ENCODE assay signal across 1 cellular context in the genomic region with DNA sequence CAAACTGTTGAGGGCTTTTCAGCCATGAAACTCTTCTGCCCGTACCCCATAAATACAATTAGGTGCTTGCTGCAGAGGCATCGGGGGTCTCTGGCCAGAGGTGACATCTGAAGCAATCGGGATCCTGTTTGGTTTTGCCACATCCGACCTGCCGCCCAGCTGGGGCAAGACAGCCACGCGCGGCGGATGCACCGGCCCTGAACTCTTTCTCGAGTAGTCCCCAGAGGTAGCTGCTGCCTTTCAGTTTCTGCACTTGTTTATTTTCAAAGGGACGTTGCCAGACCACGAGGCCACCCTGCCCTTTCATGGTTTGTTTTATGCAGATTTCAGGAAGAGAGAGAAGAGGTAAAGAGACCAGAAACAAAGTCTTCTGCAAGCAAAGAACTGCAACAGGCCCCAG.
TF ChIP-seq lines count a peak whose summit lies in the region.

No MANE protein-coding gene starts in this region.

TF ChIP-seq in WTC11, 78 proteins besides CTCF, POLR2A, EP300 and RAD21 (continued from another document):
- TF ChIP-seq, protein P1, sequence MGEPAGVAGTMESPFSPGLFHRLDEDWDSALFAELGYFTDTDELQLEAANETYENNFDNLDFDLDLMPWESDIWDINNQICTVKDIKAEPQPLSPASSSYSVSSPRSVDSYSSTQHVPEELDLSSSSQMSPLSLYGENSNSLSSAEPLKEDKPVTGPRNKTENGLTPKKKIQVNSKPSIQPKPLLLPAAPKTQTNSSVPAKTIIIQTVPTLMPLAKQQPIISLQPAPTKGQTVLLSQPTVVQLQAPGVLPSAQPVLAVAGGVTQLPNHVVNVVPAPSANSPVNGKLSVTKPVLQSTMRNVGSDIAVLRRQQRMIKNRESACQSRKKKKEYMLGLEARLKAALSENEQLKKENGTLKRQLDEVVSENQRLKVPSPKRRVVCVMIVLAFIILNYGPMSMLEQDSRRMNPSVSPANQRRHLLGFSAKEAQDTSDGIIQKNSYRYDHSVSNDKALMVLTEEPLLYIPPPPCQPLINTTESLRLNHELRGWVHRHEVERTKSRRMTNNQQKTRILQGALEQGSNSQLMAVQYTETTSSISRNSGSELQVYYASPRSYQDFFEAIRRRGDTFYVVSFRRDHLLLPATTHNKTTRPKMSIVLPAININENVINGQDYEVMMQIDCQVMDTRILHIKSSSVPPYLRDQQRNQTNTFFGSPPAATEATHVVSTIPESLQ (CRISPR knock-in tag; IDR thresholded peaks at IDR 0.05), result no peak
- no peak for TF ChIP-seq NR1H2 (CRISPR knock-in tag; IDR thresholded peaks at IDR 0.05)
- no peak for TF ChIP-seq ETV6 (CRISPR knock-in tag; IDR thresholded peaks at IDR 0.05)
- no peak for TF ChIP-seq GABPB1 (CRISPR knock-in tag; IDR thresholded peaks at IDR 0.05)
